20 cellular contexts compared by ENCODE assay signal in genomic region chr12:72699362-72699761, GRCh38.
"Had no signal": no experiment of that assay in that cellular context is flagged by ENCODE, and none has a peak within 500 bp of the region (broad histone marks: within the 10 kb centered on the region; RNA-seq: fewer than 3 reads in every experiment).

No MANE protein-coding gene starts in this region.

- H3K4me3 ChIP-seq: body of pancreas, cardiac muscle cell, heart right ventricle, ovary, psoas muscle, right atrium auricular region, spleen had no signal

- DNase-seq: activated CD4-positive, alpha-beta T cell treated with anti-CD3 and anti-CD28 coated beads, Interleukin-2, amount 10 ng/mL, durations not matched to agents 7 days and 5 days; activated CD8-positive, alpha-beta T cell treated with anti-CD3 and anti-CD28 coated beads, Interleukin-2, amount 10 ng/mL, durations not matched to agents 7 days and 5 days; activated gamma-delta T cell; activated naive CD4-positive, alpha-beta T cell treated with anti-CD3 and anti-CD28 coated beads, Interleukin-2, amount 50 U/mL, for 16 hours; anterior cingulate cortex; body of pancreas; cortex of kidney; endodermal cell; heart right ventricle; left colon; mesenchymal stem cell; ovary; psoas muscle; spleen; stimulated activated CD4-positive, alpha-beta T cell treated with anti-CD3 and anti-CD28 coated beads, Interleukin-4, amount 100 ng/mL, for 1 hour; stimulated activated naive CD4-positive, alpha-beta T cell; T1000 had no signal

- H3K27ac ChIP-seq: body of pancreas, cardiac muscle cell, heart right ventricle, neutrophil, ovary, psoas muscle, right atrium auricular region, spleen had no signal

- H3K27me3 ChIP-seq: body of pancreas, cardiac muscle cell, heart right ventricle, neutrophil, ovary, right atrium auricular region, spleen had no signal

- H3K9me3 ChIP-seq: body of pancreas, neutrophil, ovary, psoas muscle had no signal

- ATAC-seq: activated CD8-positive, alpha-beta T cell treated with anti-CD3 and anti-CD28 coated beads, Interleukin-2, amount 10 ng/mL, durations not matched to agents 7 days and 5 days; body of pancreas; heart right ventricle; left colon; psoas muscle had no signal

- H3K4me1 ChIP-seq: body of pancreas, heart right ventricle, psoas muscle, right atrium auricular region, spleen had no signal

- H3K36me3 ChIP-seq: cardiac muscle cell, heart right ventricle, neutrophil, ovary, right atrium auricular region, spleen had no signal
